In genomic region chr5:141199359-141200235, GRCh38 we compare ENCODE assay signal across 1 cellular context.
TF ChIP-seq lines count a peak whose summit lies in the region.

Gene PCDHB11, plus strand, starts transcription at chr5:141199627. Its CDS starts 148 bp downstream, at chr5:141199775.

TF ChIP-seq in H1, 55 proteins besides CTCF, POLR2A, EP300 and RAD21:
- TF ChIP-seq, protein P1, sequence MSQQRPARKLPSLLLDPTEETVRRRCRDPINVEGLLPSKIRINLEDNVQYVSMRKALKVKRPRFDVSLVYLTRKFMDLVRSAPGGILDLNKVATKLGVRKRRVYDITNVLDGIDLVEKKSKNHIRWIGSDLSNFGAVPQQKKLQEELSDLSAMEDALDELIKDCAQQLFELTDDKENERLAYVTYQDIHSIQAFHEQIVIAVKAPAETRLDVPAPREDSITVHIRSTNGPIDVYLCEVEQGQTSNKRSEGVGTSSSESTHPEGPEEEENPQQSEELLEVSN (IDR thresholded peaks at IDR 0.05): no peak
- TF ChIP-seq GABPA (IDR thresholded peaks at IDR 0.05; ENCODE audit: borderline replicate concordance, insufficient read depth, low read length) (no peak), ZNF274 (IDR thresholded peaks at IDR 0.05; ENCODE audit: borderline replicate concordance, extremely low read depth, low read length) (no peak), MAFK (IDR thresholded peaks at IDR 0.05; ENCODE audit: low read depth, low read length) (no peak), ASH2L (IDR thresholded peaks at IDR 0.05; ENCODE audit: low read length) (no peak), HDAC6 (IDR thresholded peaks at IDR 0.05; ENCODE audit: low read depth, low read length) (no peak), FOSL1 (IDR thresholded peaks at IDR 0.05; ENCODE audit: insufficient read depth, low read depth, low read length) (no peak), JUN (IDR thresholded peaks at IDR 0.05; ENCODE audit: low read depth, low read length) (no peak), TAF1 (IDR thresholded peaks at IDR 0.05; ENCODE audit: low read depth, low read length) (no peak), TAF7 (optimal IDR thresholded peaks at IDR 0.05; ENCODE audit: borderline replicate concordance, low read depth, low read length) (no peak)
